ENCODE assay signal across 9 cellular contexts in the genomic region with DNA sequence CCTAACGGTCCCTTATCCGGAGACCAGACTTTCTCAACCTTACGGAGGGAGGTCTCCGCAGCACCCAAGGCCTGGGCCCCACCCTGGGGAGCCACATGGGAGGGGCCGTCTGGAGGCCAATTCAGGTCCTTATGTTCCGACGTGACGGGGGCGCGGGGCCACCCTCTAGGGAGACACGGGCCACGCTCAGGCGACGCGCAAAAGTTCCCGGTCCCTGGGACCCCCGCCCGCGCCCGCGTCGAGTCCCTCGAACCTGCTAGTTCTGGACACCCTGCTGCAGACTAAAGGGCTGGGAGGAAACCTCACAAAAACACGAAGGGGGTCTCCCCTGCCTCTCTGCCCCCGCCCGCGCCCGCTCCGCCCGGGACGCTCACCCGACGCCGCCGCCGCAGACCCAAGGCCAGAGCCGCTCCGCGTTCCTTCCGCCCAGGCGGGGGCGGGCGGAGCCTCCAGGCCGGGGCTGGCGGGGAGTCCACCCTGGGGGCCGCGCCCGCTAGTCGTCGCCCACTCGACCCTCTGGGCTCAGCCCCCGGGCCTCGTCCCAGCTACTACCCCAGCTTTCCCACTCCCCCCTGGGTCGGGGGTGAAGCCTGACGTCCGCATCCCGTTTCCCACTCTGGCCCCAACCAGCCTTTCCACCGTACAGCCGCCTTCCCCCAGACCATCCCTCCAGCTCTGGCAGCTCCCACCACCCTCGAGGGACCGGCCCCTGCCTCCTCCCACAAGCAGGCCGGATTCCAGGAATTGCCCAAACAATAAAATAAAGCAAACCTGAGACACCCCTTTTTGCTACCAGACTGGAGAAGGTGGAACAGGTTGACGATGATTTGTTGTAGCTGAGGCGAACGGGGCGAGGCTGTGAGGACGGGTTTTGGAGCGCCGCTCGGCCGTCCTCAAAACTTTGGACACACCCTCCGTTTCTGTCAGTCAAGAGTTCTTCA. TPM values are rescaled to one million over a fixed set of nuclear protein-coding genes. Genes with fewer than 3 reads are reported as not detected.
DNase-seq lines count a peak whose midpoint lies in the region; ATAC-seq, FAIRE-seq and TF ChIP-seq lines count a peak whose summit lies in the region.
"Had no signal": no experiment of that assay in that cellular context is flagged by ENCODE, and none has a peak within 500 bp of the region (broad histone marks: within the 10 kb centered on the region; RNA-seq: fewer than 3 reads in every experiment).

No MANE protein-coding gene starts in this region.

- no peaks in the 10 kb centered on the region for H3K9me3 ChIP-seq in neuronal stem cell (replicated peaks in 1 of 2; ENCODE audit: control insufficient read depth in 2 of 2, insufficient read depth in 1 of 2, low read depth in 1 of 2, low read length in 2 of 2)

- no peak overlapping the region for H4K91ac ChIP-seq in neuronal stem cell (ENCODE audit: low read depth, low read length, poor library complexity)

- no peak overlapping the region for H2AFZ ChIP-seq in neuronal stem cell (ENCODE audit: low read length)

- no peaks in the 10 kb centered on the region for H3K27me3 ChIP-seq in neuronal stem cell (ENCODE audit: control insufficient read depth in 3 of 3, insufficient read depth in 3 of 3, low read depth in 1 of 3, low read length in 3 of 3)

- no peak overlapping the region for H3K4ac ChIP-seq in neuronal stem cell (ENCODE audit: low read length)

- peak; percentile 85 for FAIRE-seq in GM12892 (lab: Jason Lieb, UNC)
- FAIRE-seq: TTC549 had no signal

- H3K79me1 ChIP-seq in neuronal stem cell (ENCODE audit: low read depth, low read length): peaks cover 24% of the 10 kb centered on the region

- peaks cover 6 to 13% of the 10 kb centered on the region in 2 donors for H3K4me1 ChIP-seq in neuronal stem cell (ENCODE audit: control insufficient read depth in 2 of 2, insufficient read depth in 1 of 2, low read depth in 1 of 2, low read length in 2 of 2)

- no peak overlapping the region for H2BK120ac ChIP-seq in neuronal stem cell (ENCODE audit: low read depth, low read length)

- no peak overlapping the region for H3K18ac ChIP-seq in neuronal stem cell (ENCODE audit: low read length)

- peak; percentile 66 for DNase-seq in GM12892 (ENCODE audit: insufficient read length)
- peak; percentile 82 for DNase-seq in SIG-M5 treated with dmso at 0.1 percent for 504 hours (lab: John Stamatoyannopoulos, UW; ENCODE audit: unreplicated experiment)
- no peak for DNase-seq in neuronal stem cell (ENCODE audit: low spot score)
- no peak for DNase-seq in putamen (ENCODE audit: low spot score)

- ATAC-seq in esophagus mucosa (peak; percentile 10), GM21381 (IDR thresholded peaks at IDR 0.05; ENCODE audit: unreplicated experiment) (no peak), HG02981 (IDR thresholded peaks at IDR 0.05; ENCODE audit: unreplicated experiment) (no peak), GM18517 (IDR thresholded peaks at IDR 0.05; ENCODE audit: unreplicated experiment) (no peak)

- TF ChIP-seq POLR2A in GM12892 (IDR thresholded peaks at IDR 0.05; ENCODE audit: low read depth, low read length): no peak; the same call in 1 of the 2 replicates

- no peak overlapping the region for H4K8ac ChIP-seq in neuronal stem cell (ENCODE audit: low read depth, low read length)

- no peak overlapping the region for H2BK15ac ChIP-seq in neuronal stem cell (ENCODE audit: low read length)

- peak overlapping the region; percentile 56 for H2AK5ac ChIP-seq in neuronal stem cell (ENCODE audit: low read depth, low read length)

- peaks cover 28 to 48% of the 10 kb centered on the region in 2 donors for H3K36me3 ChIP-seq in neuronal stem cell (replicated peaks in 1 of 2; ENCODE audit: control insufficient read depth in 2 of 2, insufficient read depth in 2 of 2, low read length in 2 of 2)

- H2BK12ac ChIP-seq in neuronal stem cell (ENCODE audit: low read length): no peak overlapping the region

- H3K23ac ChIP-seq in neuronal stem cell (ENCODE audit: low read depth, low read length, poor library complexity): no peak overlapping the region

- no peak overlapping the region for H3K9ac ChIP-seq in neuronal stem cell (ENCODE audit: low read depth, low read length, poor library complexity)

- H3K4me2 ChIP-seq in neuronal stem cell (ENCODE audit: insufficient read depth, low read length, poor library complexity, severe bottlenecking): no peak overlapping the region

- no peak overlapping the region for H3K14ac ChIP-seq in neuronal stem cell (ENCODE audit: low read length)

- no peak overlapping the region for H3K4me3 ChIP-seq in neuronal stem cell (ENCODE audit: low read length in 2 of 2)

- H2BK5ac ChIP-seq in neuronal stem cell (ENCODE audit: low read length): no peak overlapping the region

- WGBS in neuronal stem cell (ENCODE audit: extremely low coverage in 2 of 2, insufficient read length in 2 of 2, insufficient replicate concordance in 1 of 2), 2 donors: no CpG with 5 or more reads among the region's 72 CpGs

- no peak overlapping the region for H3K27ac ChIP-seq in neuronal stem cell (replicated peaks; ENCODE audit: low read length)

RNA-seq across cellular contexts. Expression of a gene that starts 2.7 kb away (rescaled TPM):
- 40.2 TPM for polyA plus RNA-seq in GM12892 (2012; ENCODE audit: missing spikeins)
- 152 TPM for total RNA-seq in esophagus mucosa
- polyA plus RNA-seq in neuronal stem cell (2013, experiment 1 of 2): 35.7 TPM
- 35.1 TPM for polyA plus RNA-seq in neuronal stem cell (2013, experiment 2 of 2)

RNA-seq across cellular contexts. Expression of a gene that starts 31.1 kb away (rescaled TPM):
- 28.5 TPM for polyA plus RNA-seq in GM12892 (2012; ENCODE audit: missing spikeins)
- 118 TPM for total RNA-seq in esophagus mucosa
- 26.4 TPM for polyA plus RNA-seq in neuronal stem cell (2013, experiment 1 of 2)
- polyA plus RNA-seq in neuronal stem cell (2013, experiment 2 of 2): 25.5 TPM

RNA-seq across cellular contexts. Expression of a gene that starts 33.0 kb away (rescaled TPM):
- polyA plus RNA-seq in GM12892 (2012; ENCODE audit: missing spikeins): 0.30 TPM
- 1.3 TPM for total RNA-seq in esophagus mucosa
- polyA plus RNA-seq in neuronal stem cell (2013, experiment 1 of 2): 1.1 TPM
- 1.2 TPM for polyA plus RNA-seq in neuronal stem cell (2013, experiment 2 of 2)

RNA-seq across cellular contexts. Expression of a gene that starts 54.2 kb away (rescaled TPM):
- 7.3 TPM for polyA plus RNA-seq in GM12892 (2012; ENCODE audit: missing spikeins)
- total RNA-seq in esophagus mucosa: 12.0 TPM
- polyA plus RNA-seq in neuronal stem cell (2013, experiment 1 of 2): 27.4 TPM
- polyA plus RNA-seq in neuronal stem cell (2013, experiment 2 of 2): 26.0 TPM

RNA-seq across cellular contexts. Expression of a gene that starts 56.2 kb away (rescaled TPM):
- 0.47 TPM for polyA plus RNA-seq in GM12892 (2012; ENCODE audit: missing spikeins)
- 3.0 TPM for total RNA-seq in esophagus mucosa
- 0.75 TPM for polyA plus RNA-seq in neuronal stem cell (2013, experiment 1 of 2)
- polyA plus RNA-seq in neuronal stem cell (2013, experiment 2 of 2): 0.87 TPM

Comparison
In these comparisons a context has a peak if more than half of its experiments do, and no peak if none do; other contexts are left out.
1. DNase-seq: peak in GM12892 (single experiment) and SIG-M5 treated with dmso at 0.1 percent for 504 hours (single experiment); none in neuronal stem cell (single experiment) and putamen (single experiment).